ENCODE assay signal across 30 cellular contexts in the genomic region with DNA sequence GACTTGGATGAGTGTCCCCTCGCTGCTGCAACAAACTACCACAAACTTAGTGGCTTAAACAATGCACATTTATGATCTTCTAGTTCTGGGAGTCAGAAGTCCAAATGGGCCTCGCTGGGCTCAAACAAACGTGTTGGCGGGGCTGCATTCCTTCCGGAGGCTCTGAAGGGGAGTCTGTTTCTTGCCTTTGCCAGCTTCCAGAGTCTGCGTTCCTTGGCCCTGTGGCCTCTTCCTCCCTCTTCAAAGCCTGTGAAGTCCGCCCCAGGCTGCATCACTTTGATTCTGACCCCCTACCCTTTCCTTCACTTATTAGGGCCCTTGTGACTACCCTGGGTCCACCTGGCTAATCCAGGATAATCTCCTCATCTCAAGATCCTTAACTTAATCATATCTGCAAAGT.
"Had no signal": no experiment of that assay in that cellular context is flagged by ENCODE, and none has a peak within 500 bp of the region (broad histone marks: within the 10 kb centered on the region; RNA-seq: fewer than 3 reads in every experiment).

No MANE protein-coding gene starts in this region.

- H3K4me3 ChIP-seq: pancreas, psoas muscle, skin epidermis, smooth muscle cell, spleen, suprapubic skin, testis, tibial artery, transverse colon, upper lobe of right lung, uterus had no signal

- H3K4me3 Mint-ChIP-seq: naive B cell; naive thymus-derived CD8-positive, alpha-beta T cell; natural killer cell treated with Interleukin-12 subunit alpha and Interleukin-12 subunit beta and Interleukin-15 and Interleukin-18, amount 100 ng/mL, for 72 hours; stimulated activated memory B cell treated with anti-CD40 and anti-IgM and Interleukin-4, amounts not matched to agents 10 μg/mL and 1 μg/mL and 100 μg/mL, for 72 hours; stimulated activated naive CD8-positive, alpha-beta T cell treated with anti-CD3 and anti-CD28 coated beads, Interleukin-15, amount 100 ng/mL, for 72 hours; type B pancreatic cell had no signal

- ATAC-seq: naive thymus-derived CD8-positive, alpha-beta T cell; natural killer cell treated with Interleukin-12 subunit alpha and Interleukin-12 subunit beta and Interleukin-15 and Interleukin-18, amount 100 ng/mL, for 72 hours; pancreas; psoas muscle; right cardiac atrium; sciatic nerve; stimulated activated memory B cell treated with anti-CD40 and anti-IgM and Interleukin-4, amounts not matched to agents 10 μg/mL and 1 μg/mL and 100 μg/mL, for 72 hours; stimulated activated naive CD8-positive, alpha-beta T cell treated with anti-CD3 and anti-CD28 coated beads, Interleukin-15, amount 100 ng/mL, for 72 hours; stimulated activated naive CD8-positive, alpha-beta T cell treated with anti-CD3 and anti-CD28 coated beads, Interleukin-15, Interleukin-2, amounts not matched to agents 100 U/mL and 50 U/mL, for 24 hours; upper lobe of right lung had no signal

- H3K27ac ChIP-seq: neutrophil, pancreas, psoas muscle, skin epidermis, spleen, suprapubic skin, testis, tibial artery, transverse colon, upper lobe of right lung, uterus had no signal

- H3K9me3 ChIP-seq: neutrophil, pancreas, psoas muscle, suprapubic skin, testis, tibial artery, transverse colon, upper lobe of right lung, uterus had no signal

- H3K36me3 ChIP-seq: neutrophil, pancreas, spleen, suprapubic skin, tibial artery, transverse colon, upper lobe of right lung, uterus had no signal

- DNase-seq: naive B cell; nucleus accumbens; pancreas; psoas muscle; right cardiac atrium; stimulated activated CD4-positive, alpha-beta T cell treated with anti-CD3 and anti-CD28 coated beads, Interleukin-12 subunit alpha, Interleukin-12 subunit beta, amount 100 ng/mL, for 4 hours; stimulated activated CD4-positive, alpha-beta T cell treated with anti-CD3 and anti-CD28 coated beads, Interleukin-1b, Interleukin-23, amount 100 ng/mL, for 48 hours; stimulated activated CD4-positive, alpha-beta T cell treated with anti-CD3 and anti-CD28 coated beads, Interleukin-4, amount 100 ng/mL, for 1 hour; stimulated activated CD4-positive, alpha-beta T cell treated with anti-CD3 and anti-CD28 coated beads, Interleukin-4, amount 100 ng/mL, for 4 hours; stimulated activated CD8-positive, alpha-beta memory T cell treated with anti-CD3 and anti-CD28 coated beads, Interleukin-4, amount 100 ng/mL, for 48 hours; stimulated activated naive CD4-positive, alpha-beta T cell; stimulated activated naive CD8-positive, alpha-beta T cell treated with anti-CD3 and anti-CD28 coated beads, Interleukin-15, amount 100 ng/mL, for 72 hours; stimulated activated naive CD8-positive, alpha-beta T cell treated with anti-CD3 and anti-CD28 coated beads, Interleukin-15, Interleukin-2, amounts not matched to agents 100 U/mL and 50 U/mL, for 24 hours; substantia nigra; testis; tibial artery; transverse colon; upper lobe of right lung; uterus had no signal

- H3K9me3 Mint-ChIP-seq: naive thymus-derived CD8-positive, alpha-beta T cell; natural killer cell treated with Interleukin-12 subunit alpha and Interleukin-12 subunit beta and Interleukin-15 and Interleukin-18, amount 100 ng/mL, for 72 hours; stimulated activated naive CD8-positive, alpha-beta T cell treated with anti-CD3 and anti-CD28 coated beads, Interleukin-15, amount 100 ng/mL, for 72 hours; type B pancreatic cell had no signal

- H3K4me1 ChIP-seq: pancreas, psoas muscle, spleen, testis, tibial artery, transverse colon, upper lobe of right lung, uterus had no signal

- H3K36me3 Mint-ChIP-seq: naive B cell; naive thymus-derived CD8-positive, alpha-beta T cell; natural killer cell treated with Interleukin-12 subunit alpha and Interleukin-12 subunit beta and Interleukin-15 and Interleukin-18, amount 100 ng/mL, for 72 hours; stimulated activated memory B cell treated with anti-CD40 and anti-IgM and Interleukin-4, amounts not matched to agents 10 μg/mL and 1 μg/mL and 100 μg/mL, for 72 hours; type B pancreatic cell had no signal

- H3K27ac Mint-ChIP-seq: naive B cell; naive thymus-derived CD8-positive, alpha-beta T cell; natural killer cell treated with Interleukin-12 subunit alpha and Interleukin-12 subunit beta and Interleukin-15 and Interleukin-18, amount 100 ng/mL, for 72 hours; progenitor cell of endocrine pancreas; stimulated activated memory B cell treated with anti-CD40 and anti-IgM and Interleukin-4, amounts not matched to agents 10 μg/mL and 1 μg/mL and 100 μg/mL, for 72 hours; type B pancreatic cell had no signal

- H3K4me1 Mint-ChIP-seq: naive B cell; stimulated activated memory B cell treated with anti-CD40 and anti-IgM and Interleukin-4, amounts not matched to agents 10 μg/mL and 1 μg/mL and 100 μg/mL, for 72 hours; stimulated activated naive CD8-positive, alpha-beta T cell treated with anti-CD3 and anti-CD28 coated beads, Interleukin-15, amount 100 ng/mL, for 72 hours had no signal

- H3K27me3 ChIP-seq: pancreas, suprapubic skin, testis, transverse colon, uterus had no signal
